Comparison of ENCODE assay signal across 1 cellular context in the genomic region with DNA sequence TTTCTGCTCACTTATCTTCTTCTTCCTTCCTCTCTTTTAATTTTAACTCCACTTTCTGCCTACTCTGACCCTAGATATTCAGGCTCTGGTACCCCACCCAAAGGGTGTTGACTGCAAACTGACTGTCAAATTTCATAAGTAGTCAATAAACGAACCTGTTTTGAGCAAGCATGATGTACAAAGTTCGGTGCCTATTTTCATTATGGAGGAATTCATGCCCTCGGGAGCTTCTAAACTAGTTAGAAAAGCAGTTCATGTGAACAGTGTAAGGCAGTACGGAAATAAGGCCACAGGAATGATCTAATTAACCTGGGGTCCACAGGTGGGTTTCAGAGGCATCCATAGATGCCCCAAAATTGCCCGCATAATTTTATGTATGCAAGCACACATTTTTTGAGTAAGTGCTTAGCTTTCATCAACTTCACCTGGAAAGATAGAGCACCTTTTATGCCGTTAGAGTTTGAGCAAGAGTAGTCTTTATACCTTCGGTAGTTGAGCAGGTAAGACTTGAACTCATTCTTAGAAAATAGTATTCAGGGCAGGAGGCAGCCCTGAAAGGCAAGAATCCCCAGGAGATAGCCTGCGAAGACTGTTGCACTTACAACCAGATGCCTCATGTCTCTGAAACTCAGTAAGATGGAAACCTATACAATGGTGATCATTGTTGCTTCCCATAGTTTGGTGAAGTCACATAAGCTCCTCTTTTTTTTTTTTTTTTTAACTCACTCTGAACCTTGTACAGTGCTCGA.
TF ChIP-seq lines count a peak whose summit lies in the region.

No MANE protein-coding gene starts in this region.

TF ChIP-seq in HepG2, 621 proteins besides CTCF, POLR2A, EP300 and RAD21 (continues in another document):
- TF ChIP-seq FOXO1 (CRISPR knock-in tag; IDR thresholded peaks at IDR 0.05) = peak; percentile 72
- TF ChIP-seq, protein P1, sequence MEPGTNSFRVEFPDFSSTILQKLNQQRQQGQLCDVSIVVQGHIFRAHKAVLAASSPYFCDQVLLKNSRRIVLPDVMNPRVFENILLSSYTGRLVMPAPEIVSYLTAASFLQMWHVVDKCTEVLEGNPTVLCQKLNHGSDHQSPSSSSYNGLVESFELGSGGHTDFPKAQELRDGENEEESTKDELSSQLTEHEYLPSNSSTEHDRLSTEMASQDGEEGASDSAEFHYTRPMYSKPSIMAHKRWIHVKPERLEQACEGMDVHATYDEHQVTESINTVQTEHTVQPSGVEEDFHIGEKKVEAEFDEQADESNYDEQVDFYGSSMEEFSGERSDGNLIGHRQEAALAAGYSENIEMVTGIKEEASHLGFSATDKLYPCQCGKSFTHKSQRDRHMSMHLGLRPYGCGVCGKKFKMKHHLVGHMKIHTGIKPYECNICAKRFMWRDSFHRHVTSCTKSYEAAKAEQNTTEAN (CRISPR knock-in tag; conservative IDR thresholded peaks at IDR 0.05) = peak; percentile 16; the same call in 1 of the 2 replicates
- TF ChIP-seq SMAD3 (CRISPR knock-in tag; IDR thresholded peaks at IDR 0.05) = 0 out of 2 replicates have a peak, but pooled peaks have one; percentile 55
- TF ChIP-seq DPF2 (CRISPR knock-in tag; IDR thresholded peaks at IDR 0.05; ENCODE audit: borderline replicate concordance, low read depth) = 0 out of 2 replicates have a peak, but pooled peaks have one; percentile 33
- no peak for TF ChIP-seq CCDC6 (CRISPR knock-in tag; IDR thresholded peaks at IDR 0.05)
- TF ChIP-seq BCL6 (CRISPR knock-in tag; IDR thresholded peaks at IDR 0.05) = 0 out of 2 replicates have a peak, but pooled peaks have one; percentile 14
- TF ChIP-seq ZNF547 (CRISPR knock-in tag; IDR thresholded peaks at IDR 0.05) = 0 out of 2 replicates have a peak, but pooled peaks have one; percentile 69
- TF ChIP-seq ZNF136 (CRISPR knock-in tag; IDR thresholded peaks at IDR 0.05; ENCODE audit: low read depth) = 0 out of 2 replicates have a peak, but pooled peaks have one; percentile 53
- 0 out of 2 replicates have a peak, but pooled peaks have one; percentile 45 for TF ChIP-seq EHMT2 (IDR thresholded peaks at IDR 0.05; ENCODE audit: borderline replicate concordance, low read depth, low read length)
- TF ChIP-seq, protein P2, sequence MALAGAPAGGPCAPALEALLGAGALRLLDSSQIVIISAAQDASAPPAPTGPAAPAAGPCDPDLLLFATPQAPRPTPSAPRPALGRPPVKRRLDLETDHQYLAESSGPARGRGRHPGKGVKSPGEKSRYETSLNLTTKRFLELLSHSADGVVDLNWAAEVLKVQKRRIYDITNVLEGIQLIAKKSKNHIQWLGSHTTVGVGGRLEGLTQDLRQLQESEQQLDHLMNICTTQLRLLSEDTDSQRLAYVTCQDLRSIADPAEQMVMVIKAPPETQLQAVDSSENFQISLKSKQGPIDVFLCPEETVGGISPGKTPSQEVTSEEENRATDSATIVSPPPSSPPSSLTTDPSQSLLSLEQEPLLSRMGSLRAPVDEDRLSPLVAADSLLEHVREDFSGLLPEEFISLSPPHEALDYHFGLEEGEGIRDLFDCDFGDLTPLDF (CRISPR knock-in tag; IDR thresholded peaks at IDR 0.05) = 0 out of 2 replicates have a peak, but pooled peaks have one; percentile 22
- TF ChIP-seq ARID2 (CRISPR knock-in tag; IDR thresholded peaks at IDR 0.05; ENCODE audit: borderline replicate concordance) = no peak
- TF ChIP-seq, protein P3, sequence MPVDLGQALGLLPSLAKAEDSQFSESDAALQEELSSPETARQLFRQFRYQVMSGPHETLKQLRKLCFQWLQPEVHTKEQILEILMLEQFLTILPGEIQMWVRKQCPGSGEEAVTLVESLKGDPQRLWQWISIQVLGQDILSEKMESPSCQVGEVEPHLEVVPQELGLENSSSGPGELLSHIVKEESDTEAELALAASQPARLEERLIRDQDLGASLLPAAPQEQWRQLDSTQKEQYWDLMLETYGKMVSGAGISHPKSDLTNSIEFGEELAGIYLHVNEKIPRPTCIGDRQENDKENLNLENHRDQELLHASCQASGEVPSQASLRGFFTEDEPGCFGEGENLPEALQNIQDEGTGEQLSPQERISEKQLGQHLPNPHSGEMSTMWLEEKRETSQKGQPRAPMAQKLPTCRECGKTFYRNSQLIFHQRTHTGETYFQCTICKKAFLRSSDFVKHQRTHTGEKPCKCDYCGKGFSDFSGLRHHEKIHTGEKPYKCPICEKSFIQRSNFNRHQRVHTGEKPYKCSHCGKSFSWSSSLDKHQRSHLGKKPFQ (CRISPR knock-in tag; IDR thresholded peaks at IDR 0.05; ENCODE audit: insufficient replicate concordance) = no peak
- TF ChIP-seq NPAS2 (CRISPR knock-in tag; IDR thresholded peaks at IDR 0.05; ENCODE audit: borderline replicate concordance) = no peak
- TF ChIP-seq ZFP82 (CRISPR knock-in tag; IDR thresholded peaks at IDR 0.05; ENCODE audit: borderline replicate concordance) = no peak
- TF ChIP-seq, protein P4, sequence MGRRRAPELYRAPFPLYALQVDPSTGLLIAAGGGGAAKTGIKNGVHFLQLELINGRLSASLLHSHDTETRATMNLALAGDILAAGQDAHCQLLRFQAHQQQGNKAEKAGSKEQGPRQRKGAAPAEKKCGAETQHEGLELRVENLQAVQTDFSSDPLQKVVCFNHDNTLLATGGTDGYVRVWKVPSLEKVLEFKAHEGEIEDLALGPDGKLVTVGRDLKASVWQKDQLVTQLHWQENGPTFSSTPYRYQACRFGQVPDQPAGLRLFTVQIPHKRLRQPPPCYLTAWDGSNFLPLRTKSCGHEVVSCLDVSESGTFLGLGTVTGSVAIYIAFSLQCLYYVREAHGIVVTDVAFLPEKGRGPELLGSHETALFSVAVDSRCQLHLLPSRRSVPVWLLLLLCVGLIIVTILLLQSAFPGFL (CRISPR knock-in tag; IDR thresholded peaks at IDR 0.05) = no peak
- TF ChIP-seq, protein P5, sequence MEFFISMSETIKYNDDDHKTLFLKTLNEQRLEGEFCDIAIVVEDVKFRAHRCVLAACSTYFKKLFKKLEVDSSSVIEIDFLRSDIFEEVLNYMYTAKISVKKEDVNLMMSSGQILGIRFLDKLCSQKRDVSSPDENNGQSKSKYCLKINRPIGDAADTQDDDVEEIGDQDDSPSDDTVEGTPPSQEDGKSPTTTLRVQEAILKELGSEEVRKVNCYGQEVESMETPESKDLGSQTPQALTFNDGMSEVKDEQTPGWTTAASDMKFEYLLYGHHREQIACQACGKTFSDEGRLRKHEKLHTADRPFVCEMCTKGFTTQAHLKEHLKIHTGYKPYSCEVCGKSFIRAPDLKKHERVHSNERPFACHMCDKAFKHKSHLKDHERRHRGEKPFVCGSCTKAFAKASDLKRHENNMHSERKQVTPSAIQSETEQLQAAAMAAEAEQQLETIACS (CRISPR knock-in tag; IDR thresholded peaks at IDR 0.05) = no peak
- TF ChIP-seq LCORL (IDR thresholded peaks at IDR 0.05) = 0 out of 2 replicates have a peak, but pooled peaks have one; percentile 32
- TF ChIP-seq LCORL (CRISPR knock-in tag; IDR thresholded peaks at IDR 0.05) = no peak
- TF ChIP-seq ZZZ3 (CRISPR knock-in tag; IDR thresholded peaks at IDR 0.05; ENCODE audit: borderline replicate concordance) = no peak
- TF ChIP-seq FOXA3 (CRISPR knock-in tag; IDR thresholded peaks at IDR 0.05) = 0 out of 2 replicates have a peak, but pooled peaks have one; percentile 24
- TF ChIP-seq, protein P6, sequence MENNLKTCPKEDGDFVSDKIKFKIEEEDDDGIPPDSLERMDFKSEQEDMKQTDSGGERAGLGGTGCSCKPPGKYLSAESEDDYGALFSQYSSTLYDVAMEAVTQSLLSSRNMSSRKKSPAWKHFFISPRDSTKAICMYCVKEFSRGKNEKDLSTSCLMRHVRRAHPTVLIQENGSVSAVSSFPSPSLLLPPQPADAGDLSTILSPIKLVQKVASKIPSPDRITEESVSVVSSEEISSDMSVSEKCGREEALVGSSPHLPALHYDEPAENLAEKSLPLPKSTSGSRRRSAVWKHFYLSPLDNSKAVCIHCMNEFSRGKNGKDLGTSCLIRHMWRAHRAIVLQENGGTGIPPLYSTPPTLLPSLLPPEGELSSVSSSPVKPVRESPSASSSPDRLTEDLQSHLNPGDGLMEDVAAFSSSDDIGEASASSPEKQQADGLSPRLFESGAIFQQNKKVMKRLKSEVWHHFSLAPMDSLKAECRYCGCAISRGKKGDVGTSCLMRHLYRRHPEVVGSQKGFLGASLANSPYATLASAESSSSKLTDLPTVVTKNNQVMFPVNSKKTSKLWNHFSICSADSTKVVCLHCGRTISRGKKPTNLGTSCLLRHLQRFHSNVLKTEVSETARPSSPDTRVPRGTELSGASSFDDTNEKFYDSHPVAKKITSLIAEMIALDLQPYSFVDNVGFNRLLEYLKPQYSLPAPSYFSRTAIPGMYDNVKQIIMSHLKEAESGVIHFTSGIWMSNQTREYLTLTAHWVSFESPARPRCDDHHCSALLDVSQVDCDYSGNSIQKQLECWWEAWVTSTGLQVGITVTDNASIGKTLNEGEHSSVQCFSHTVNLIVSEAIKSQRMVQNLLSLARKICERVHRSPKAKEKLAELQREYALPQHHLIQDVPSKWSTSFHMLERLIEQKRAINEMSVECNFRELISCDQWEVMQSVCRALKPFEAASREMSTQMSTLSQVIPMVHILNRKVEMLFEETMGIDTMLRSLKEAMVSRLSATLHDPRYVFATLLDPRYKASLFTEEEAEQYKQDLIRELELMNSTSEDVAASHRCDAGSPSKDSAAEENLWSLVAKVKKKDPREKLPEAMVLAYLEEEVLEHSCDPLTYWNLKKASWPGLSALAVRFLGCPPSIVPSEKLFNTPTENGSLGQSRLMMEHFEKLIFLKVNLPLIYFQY (CRISPR knock-in tag; IDR thresholded peaks at IDR 0.05; ENCODE audit: borderline replicate concordance) = no peak
- no peak for TF ChIP-seq ETV6 (CRISPR knock-in tag; conservative IDR thresholded peaks at IDR 0.05)
- TF ChIP-seq TSC22D2 (CRISPR knock-in tag; IDR thresholded peaks at IDR 0.05; ENCODE audit: borderline replicate concordance) = no peak
- 0 out of 2 replicates have a peak, but pooled peaks have one; percentile 37 for TF ChIP-seq ZNF234 (CRISPR knock-in tag; conservative IDR thresholded peaks at IDR 0.05)
- no peak for TF ChIP-seq ZNF329 (CRISPR knock-in tag; IDR thresholded peaks at IDR 0.05; ENCODE audit: low read depth)
- no peak for TF ChIP-seq FOXJ3 (CRISPR knock-in tag; IDR thresholded peaks at IDR 0.05; ENCODE audit: borderline replicate concordance)
- TF ChIP-seq NCOA1 (CRISPR knock-in tag; IDR thresholded peaks at IDR 0.05) = peak; percentile 27; the same call in 1 of the 2 replicates
- TF ChIP-seq ZFP90 (CRISPR knock-in tag; IDR thresholded peaks at IDR 0.05; ENCODE audit: borderline replicate concordance) = 0 out of 2 replicates have a peak, but pooled peaks have one; percentile 10
- TF ChIP-seq CAMTA2 (CRISPR knock-in tag; IDR thresholded peaks at IDR 0.05; ENCODE audit: borderline replicate concordance) = no peak
- no peak for TF ChIP-seq HDAC2 (CRISPR knock-in tag; IDR thresholded peaks at IDR 0.05)
- no peak for TF ChIP-seq NFATC3 (CRISPR knock-in tag; IDR thresholded peaks at IDR 0.05)
- TF ChIP-seq, protein P7, sequence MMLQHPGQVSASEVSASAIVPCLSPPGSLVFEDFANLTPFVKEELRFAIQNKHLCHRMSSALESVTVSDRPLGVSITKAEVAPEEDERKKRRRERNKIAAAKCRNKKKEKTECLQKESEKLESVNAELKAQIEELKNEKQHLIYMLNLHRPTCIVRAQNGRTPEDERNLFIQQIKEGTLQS (CRISPR knock-in tag; IDR thresholded peaks at IDR 0.05) = no peak
- TF ChIP-seq RFX5 (IDR thresholded peaks at IDR 0.05; ENCODE audit: low read depth, low read length) = no peak
- TF ChIP-seq ZNF605 (CRISPR knock-in tag; IDR thresholded peaks at IDR 0.05) = 0 out of 2 replicates have a peak, but pooled peaks have one; percentile 9
- no peak for TF ChIP-seq HNRNPK (IDR thresholded peaks at IDR 0.05; ENCODE audit: low read depth, low read length, poor library complexity, severe bottlenecking)
- peak; percentile 15; the same call in 1 of the 2 replicates for TF ChIP-seq SALL2 (CRISPR knock-in tag; IDR thresholded peaks at IDR 0.05)
- 0 out of 2 replicates have a peak, but pooled peaks have one; percentile 44 for TF ChIP-seq NKX3-1 (CRISPR knock-in tag; IDR thresholded peaks at IDR 0.05)
- TF ChIP-seq ZSCAN29 (CRISPR knock-in tag; conservative IDR thresholded peaks at IDR 0.05) = peak; percentile 66; the same call in 1 of the 2 replicates
- TF ChIP-seq POLR2G (IDR thresholded peaks at IDR 0.05; ENCODE audit: low read depth, low read length) = peak; percentile 16; the same call in 1 of the 2 replicates
- TF ChIP-seq ZFX (CRISPR knock-in tag; IDR thresholded peaks at IDR 0.05; ENCODE audit: low read depth) = 0 out of 2 replicates have a peak, but pooled peaks have one; percentile 13
- TF ChIP-seq ZNF530 (CRISPR knock-in tag; IDR thresholded peaks at IDR 0.05; ENCODE audit: low read depth) = no peak
- no peak for TF ChIP-seq GZF1 (CRISPR knock-in tag; IDR thresholded peaks at IDR 0.05)
- TF ChIP-seq, protein P8, sequence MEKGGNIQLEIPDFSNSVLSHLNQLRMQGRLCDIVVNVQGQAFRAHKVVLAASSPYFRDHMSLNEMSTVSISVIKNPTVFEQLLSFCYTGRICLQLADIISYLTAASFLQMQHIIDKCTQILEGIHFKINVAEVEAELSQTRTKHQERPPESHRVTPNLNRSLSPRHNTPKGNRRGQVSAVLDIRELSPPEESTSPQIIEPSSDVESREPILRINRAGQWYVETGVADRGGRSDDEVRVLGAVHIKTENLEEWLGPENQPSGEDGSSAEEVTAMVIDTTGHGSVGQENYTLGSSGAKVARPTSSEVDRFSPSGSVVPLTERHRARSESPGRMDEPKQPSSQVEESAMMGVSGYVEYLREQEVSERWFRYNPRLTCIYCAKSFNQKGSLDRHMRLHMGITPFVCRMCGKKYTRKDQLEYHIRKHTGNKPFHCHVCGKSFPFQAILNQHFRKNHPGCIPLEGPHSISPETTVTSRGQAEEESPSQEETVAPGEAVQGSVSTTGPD (CRISPR knock-in tag; IDR thresholded peaks at IDR 0.05) = 0 out of 2 replicates have a peak, but pooled peaks have one; percentile 30
- TF ChIP-seq, protein P9, sequence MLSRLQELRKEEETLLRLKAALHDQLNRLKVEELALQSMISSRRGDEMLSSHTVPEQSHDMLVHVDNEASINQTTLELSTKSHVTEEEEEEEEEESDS (CRISPR knock-in tag; IDR thresholded peaks at IDR 0.05; ENCODE audit: borderline replicate concordance) = 0 out of 2 replicates have a peak, but pooled peaks have one; percentile 46
- TF ChIP-seq DMAP1 (CRISPR knock-in tag; IDR thresholded peaks at IDR 0.05) = no peak
- TF ChIP-seq, protein P10, sequence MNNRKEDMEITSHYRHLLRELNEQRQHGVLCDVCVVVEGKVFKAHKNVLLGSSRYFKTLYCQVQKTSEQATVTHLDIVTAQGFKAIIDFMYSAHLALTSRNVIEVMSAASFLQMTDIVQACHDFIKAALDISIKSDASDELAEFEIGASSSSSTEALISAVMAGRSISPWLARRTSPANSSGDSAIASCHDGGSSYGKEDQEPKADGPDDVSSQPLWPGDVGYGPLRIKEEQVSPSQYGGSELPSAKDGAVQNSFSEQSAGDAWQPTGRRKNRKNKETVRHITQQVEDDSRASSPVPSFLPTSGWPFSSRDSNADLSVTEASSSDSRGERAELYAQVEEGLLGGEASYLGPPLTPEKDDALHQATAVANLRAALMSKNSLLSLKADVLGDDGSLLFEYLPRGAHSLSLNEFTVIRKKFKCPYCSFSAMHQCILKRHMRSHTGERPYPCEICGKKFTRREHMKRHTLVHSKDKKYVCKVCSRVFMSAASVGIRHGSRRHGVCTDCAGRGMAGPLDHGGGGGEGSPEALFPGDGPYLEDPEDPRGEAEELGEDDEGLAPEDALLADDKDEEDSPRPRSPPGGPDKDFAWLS (CRISPR knock-in tag; IDR thresholded peaks at IDR 0.05; ENCODE audit: borderline replicate concordance) = 0 out of 2 replicates have a peak, but pooled peaks have one; percentile 57
- no peak for TF ChIP-seq JDP2 (CRISPR knock-in tag; IDR thresholded peaks at IDR 0.05; ENCODE audit: borderline replicate concordance)
- no peak for TF ChIP-seq FOXA1 (IDR thresholded peaks at IDR 0.05)
- no peak for TF ChIP-seq FOXA1 (CRISPR knock-in tag; IDR thresholded peaks at IDR 0.05)
